ENCODE assay signal across 19 cellular contexts in genomic region chr2:160646684-160647444, GRCh38.
DNase-seq lines count a peak whose midpoint lies in the region; ATAC-seq and TF ChIP-seq lines count a peak whose summit lies in the region.
"Had no signal": no experiment of that assay in that cellular context is flagged by ENCODE, and none has a peak within 500 bp of the region (broad histone marks: within the 10 kb centered on the region; RNA-seq: fewer than 3 reads in every experiment).

No MANE protein-coding gene starts in this region.

- TF ChIP-seq POLR2A in heart left ventricle (IDR thresholded peaks at IDR 0.05), result no peak

- 74 to 81% (median 79%) methylated on average over 5 to 6 of the region's 6 CpGs for WGBS in heart left ventricle, 4 donors

- H3K36me3 Mint-ChIP-seq in stimulated activated effector memory CD8-positive, alpha-beta T cell treated with anti-CD3 and anti-CD28 coated beads, Interleukin-12 subunit alpha, Interleukin-12 subunit beta, amount 100 ng/mL, for 72 hours, result no peaks in the 10 kb centered on the region

- H3K9me3 ChIP-seq in heart left ventricle, result no peaks in the 10 kb centered on the region
- H3K9me3 ChIP-seq: sigmoid colon, vagina had no signal

- intact Hi-C loops in Right ventricle myocardium inferior (cut with DNase I), result no loop called here
- intact Hi-C loops in heart left ventricle (cut with DNase I), result no loop called here

- no peak for TF ChIP-seq CTCF in heart left ventricle (IDR thresholded peaks at IDR 0.05)
- TF ChIP-seq CTCF in epithelial cell of esophagus (IDR thresholded peaks at IDR 0.05; ENCODE audit: insufficient read depth, low read depth, low read length, missing control alignments), result no peak
- TF ChIP-seq CTCF in omental fat pad (IDR thresholded peaks at IDR 0.05), result no peak

- no peak for ATAC-seq in Right ventricle myocardium inferior
- no peak for ATAC-seq in heart left ventricle
- peak; percentile 7 for ATAC-seq in omental fat pad (ENCODE audit: low FRiP score)
- ATAC-seq in HG03097 (IDR thresholded peaks at IDR 0.05; ENCODE audit: low FRiP score, unreplicated experiment), result no peak
- no peak for ATAC-seq in stimulated activated effector memory CD8-positive, alpha-beta T cell treated with anti-CD3 and anti-CD28 coated beads, Interleukin-12 subunit alpha, Interleukin-12 subunit beta, amount 100 ng/mL, for 72 hours
- no peak for ATAC-seq in GM19463 (IDR thresholded peaks at IDR 0.05; ENCODE audit: unreplicated experiment)
- ATAC-seq: GM12878; HCT116; stimulated activated naive CD8-positive, alpha-beta T cell treated with anti-CD3 and anti-CD28 coated beads, Interleukin-15, amount 100 ng/mL, for 72 hours had no signal

- H3K4me3 Mint-ChIP-seq in stimulated activated effector memory CD8-positive, alpha-beta T cell treated with anti-CD3 and anti-CD28 coated beads, Interleukin-12 subunit alpha, Interleukin-12 subunit beta, amount 100 ng/mL, for 72 hours, result no peak overlapping the region
- H3K4me3 Mint-ChIP-seq: stimulated activated naive CD8-positive, alpha-beta T cell treated with anti-CD3 and anti-CD28 coated beads, Interleukin-15, amount 100 ng/mL, for 72 hours had no signal

- no peaks in the 10 kb centered on the region for H3K9me3 Mint-ChIP-seq in stimulated activated effector memory CD8-positive, alpha-beta T cell treated with anti-CD3 and anti-CD28 coated beads, Interleukin-12 subunit alpha, Interleukin-12 subunit beta, amount 100 ng/mL, for 72 hours
- H3K9me3 Mint-ChIP-seq: stimulated activated naive CD8-positive, alpha-beta T cell treated with anti-CD3 and anti-CD28 coated beads, Interleukin-15, amount 100 ng/mL, for 72 hours had no signal

- no peaks in the 10 kb centered on the region for H3K27me3 ChIP-seq in heart left ventricle
- H3K27me3 ChIP-seq: BLaER1 treated with 17β-estradiol and CSF1 and Interleukin-3, amounts not matched to agents 10 nM and 100 nM; sigmoid colon; vagina had no signal

- peaks cover 0 to 21% (median 1%) of the 10 kb centered on the region in 12 donors for H3K4me1 ChIP-seq in heart left ventricle
- H3K4me1 ChIP-seq: vagina had no signal

- H3K4me3 ChIP-seq in heart left ventricle (no peak overlapping the region), epithelial cell of esophagus (ENCODE audit: low read length) (peak overlapping the region; percentile 23)
- H3K4me3 ChIP-seq: BLaER1 treated with 17β-estradiol and CSF1 and Interleukin-3, amounts not matched to agents 10 nM and 100 nM; GM12878; sigmoid colon had no signal

- peaks cover under 1% of the 10 kb centered on the region for H3K4me1 Mint-ChIP-seq in stimulated activated effector memory CD8-positive, alpha-beta T cell treated with anti-CD3 and anti-CD28 coated beads, Interleukin-12 subunit alpha, Interleukin-12 subunit beta, amount 100 ng/mL, for 72 hours

- H3K36me3 ChIP-seq in heart left ventricle, result no peaks in the 10 kb centered on the region
- H3K36me3 ChIP-seq: BLaER1 treated with 17β-estradiol and CSF1 and Interleukin-3, amounts not matched to agents 10 nM and 100 nM; sigmoid colon; vagina had no signal

- H3K27ac ChIP-seq in heart left ventricle, result no peak overlapping the region
- H3K27ac ChIP-seq: BLaER1 treated with 17β-estradiol and CSF1 and Interleukin-3, amounts not matched to agents 10 nM and 100 nM; HL-60; sigmoid colon; vagina had no signal

- peak; percentile 27 for DNase-seq in Right ventricle myocardium inferior (ENCODE audit: missing footprints)
- no peak for DNase-seq in heart left ventricle
- peak; percentile 94 for DNase-seq in epithelial cell of esophagus (ENCODE audit: low read depth)
- DNase-seq in omental fat pad (ENCODE audit: low spot score), result no peak
- DNase-seq in stimulated activated effector memory CD8-positive, alpha-beta T cell treated with anti-CD3 and anti-CD28 coated beads, Interleukin-12 subunit alpha, Interleukin-12 subunit beta, amount 100 ng/mL, for 72 hours (ENCODE audit: low spot score in 2 of 2), result no peak
- DNase-seq in A172 (ENCODE audit: low spot score), result no peak
- DNase-seq: activated CD4-positive, alpha-beta T cell treated with anti-CD3 and anti-CD28 coated beads, Interleukin-2, amount 50 U/mL, for 48 hours; NCI-H446; SHP77 treated with DMSO at 0.1 percent for 48 hours; sigmoid colon; stimulated activated naive CD8-positive, alpha-beta T cell treated with anti-CD3 and anti-CD28 coated beads, Interleukin-15, amount 100 ng/mL, for 72 hours; T-helper 1 cell had no signal

- no peak overlapping the region for H3K27ac Mint-ChIP-seq in stimulated activated effector memory CD8-positive, alpha-beta T cell treated with anti-CD3 and anti-CD28 coated beads, Interleukin-12 subunit alpha, Interleukin-12 subunit beta, amount 100 ng/mL, for 72 hours
- H3K27ac Mint-ChIP-seq: stimulated activated naive CD8-positive, alpha-beta T cell treated with anti-CD3 and anti-CD28 coated beads, Interleukin-15, amount 100 ng/mL, for 72 hours had no signal

Comparison
In these comparisons a context has a peak if more than half of its experiments do, and no peak if none do; other contexts are left out.
1. DNase-seq: peak in Right ventricle myocardium inferior (single experiment) and epithelial cell of esophagus (single experiment); none in heart left ventricle (0 of 5), omental fat pad (single experiment), stimulated activated effector memory CD8-positive, alpha-beta T cell treated with anti-CD3 and anti-CD28 coated beads, Interleukin-12 subunit alpha, Interleukin-12 subunit beta, amount 100 ng/mL, for 72 hours (0 of 2) and A172 (single experiment).